8 cellular contexts compared by ENCODE assay signal in the genomic region with DNA sequence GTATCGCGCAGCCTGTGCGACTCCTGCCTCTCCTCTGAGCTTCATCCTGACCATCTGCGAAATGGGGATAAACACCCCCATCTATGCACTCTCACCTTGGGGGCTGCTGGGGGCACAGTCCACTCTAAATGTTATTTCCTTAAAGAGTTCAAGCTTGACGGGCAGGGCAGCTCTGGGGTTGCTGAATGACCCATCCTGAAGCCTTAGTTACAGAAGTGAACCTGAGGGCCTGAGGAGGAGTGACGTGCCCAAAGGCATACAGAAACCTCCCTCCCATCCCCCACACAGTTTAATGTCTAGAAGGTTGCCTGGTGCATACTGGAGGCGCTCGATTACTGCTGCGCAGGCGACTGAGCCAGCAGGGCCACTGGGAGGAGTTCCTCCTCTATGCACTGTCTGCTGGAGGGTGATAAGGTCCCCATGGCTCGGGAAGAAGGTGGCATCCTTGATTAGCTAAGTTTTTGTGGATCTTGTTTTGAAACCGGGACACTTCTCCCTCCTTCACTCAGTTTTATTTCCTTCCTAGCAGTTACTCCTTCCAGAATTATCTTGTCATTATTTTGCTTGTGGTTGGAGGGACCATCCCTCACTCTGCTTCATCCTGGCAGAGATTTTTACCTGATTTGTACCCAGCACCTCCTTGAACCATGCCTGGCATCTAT. TPM values are rescaled to one million over a fixed set of nuclear protein-coding genes. Genes with fewer than 3 reads are reported as not detected.
DNase-seq lines count a peak whose midpoint lies in the region; ATAC-seq and TF ChIP-seq lines count a peak whose summit lies in the region.

No MANE protein-coding gene starts in this region.

- peaks cover 0 to 14% of the 10 kb centered on the region in 2 donors for H3K36me3 ChIP-seq in lung (ENCODE audit: control insufficient read depth in 2 of 2, insufficient read depth in 2 of 2, low read length in 2 of 2)

- peak overlapping the region in 1 of 2 donors; percentile 61 for H3K27ac ChIP-seq in lung (ENCODE audit: low read depth in 1 of 2, low read length in 1 of 2)

- peak overlapping the region; percentile 92 for H3K27ac Mint-ChIP-seq in dendritic cell treated with granulocyte-macrophage colony-stimulating factor and Interleukin-4, amounts not matched to agents 40 ng/mL and 50 ng/mL, for 4 days

- peaks cover 31% of the 10 kb centered on the region for H3K36me3 Mint-ChIP-seq in dendritic cell treated with granulocyte-macrophage colony-stimulating factor and Interleukin-4, amounts not matched to agents 40 ng/mL and 50 ng/mL, for 4 days (ENCODE audit: low read depth)

- H3K9me3 ChIP-seq in lung (ENCODE audit: control insufficient read depth in 2 of 2, insufficient read depth in 1 of 2, low read length in 1 of 2), result no peaks in the 10 kb centered on the region

- H3K4me3 ChIP-seq in lung, result no peak overlapping the region

- H3K4me3 Mint-ChIP-seq in dendritic cell treated with granulocyte-macrophage colony-stimulating factor and Interleukin-4, amounts not matched to agents 40 ng/mL and 50 ng/mL, for 4 days, result peak overlapping the region; percentile 83

- H3K4me1 ChIP-seq in lung (ENCODE audit: control insufficient read depth in 2 of 2, insufficient read depth in 2 of 2, low read length in 2 of 2), result peaks cover 0 to 2% of the 10 kb centered on the region in 2 donors

- H3K27me3 Mint-ChIP-seq in dendritic cell treated with granulocyte-macrophage colony-stimulating factor and Interleukin-4, amounts not matched to agents 40 ng/mL and 50 ng/mL, for 4 days, result no peaks in the 10 kb centered on the region

- no peak for TF ChIP-seq CTCF in lung (IDR thresholded peaks at IDR 0.05; ENCODE audit: control extremely low read depth, extremely low read depth)

- H3K9me3 Mint-ChIP-seq in dendritic cell treated with granulocyte-macrophage colony-stimulating factor and Interleukin-4, amounts not matched to agents 40 ng/mL and 50 ng/mL, for 4 days, result no peaks in the 10 kb centered on the region

- H3K27me3 ChIP-seq in lung (ENCODE audit: control insufficient read depth, insufficient read depth), result no peaks in the 10 kb centered on the region

- peak; percentile 47 for ATAC-seq in HG02852 (IDR thresholded peaks at IDR 0.05; ENCODE audit: unreplicated experiment)
- ATAC-seq in activated CD4-positive, CD25-positive, alpha-beta regulatory T cell treated with anti-CD3 and anti-CD28 coated beads, Interleukin-2, amount 50 U/mL, for 24 hours, result peak; percentile 77 to 78
- peak; percentile 49 for ATAC-seq in lung (ENCODE audit: insufficient read depth, low FRiP score)

- intact Hi-C loops in dendritic cell treated with granulocyte-macrophage colony-stimulating factor and Interleukin-4, amounts not matched to agents 40 ng/mL and 50 ng/mL, for 4 days (cut with micrococcal nuclease), result loop anchor here (1.0 kb wide), 3 partner anchors 13 to 27 kb away; a partner anchor contains a TSS

- WGBS in lung, 2 donors, result 7 to 9% methylated on average over 12 of the region's 12 CpGs

- H3K4me1 Mint-ChIP-seq in dendritic cell treated with granulocyte-macrophage colony-stimulating factor and Interleukin-4, amounts not matched to agents 40 ng/mL and 50 ng/mL, for 4 days (ENCODE audit: low read depth), result peaks cover 41% of the 10 kb centered on the region

- DNase-seq in NCI-H1417 (lab: John Stamatoyannopoulos, UW) (peak; percentile 1 to 64 (median 22)), NCI-H1417 treated with DMSO at 0.1 percent for 48 hours (lab: John Stamatoyannopoulos, UW) (no peak), NCI-H2196 treated with DMSO at 0.1 percent for 48 hours (lab: John Stamatoyannopoulos, UW; ENCODE audit: unreplicated experiment) (peak; percentile 49), lung (ENCODE audit: low spot score) (peak; percentile 66)
- peak; percentile 45 for DNase-seq in stimulated activated CD8-positive, alpha-beta memory T cell treated with anti-CD3 and anti-CD28 coated beads, Interleukin-12 subunit alpha, Interleukin-12 subunit beta, amount 100 ng/mL, for 24 hours (ENCODE audit: extremely low read depth)

RNA-seq across cellular contexts. Expression of a gene that starts 0.6 kb away (rescaled TPM):
- 100 to 1,000 TPM; 168 to 225 TPM for total RNA-seq in lung
- polyA plus RNA-seq in lung, result 100 to 1,000 TPM; 235 to 357 TPM

RNA-seq across cellular contexts. Expression of a gene that starts 13.7 kb away (rescaled TPM):
- 10 to 100 TPM; 51.3 to 85.9 TPM for total RNA-seq in lung
- 100 to 1,000 TPM in 1 of 2 donors, 10 to 100 TPM in 1; 63.7 to 117 TPM for polyA plus RNA-seq in lung

RNA-seq across cellular contexts. Expression of a gene that starts 22.1 kb away (rescaled TPM):
- 10 to 100 TPM; 17.5 to 23.8 TPM for total RNA-seq in lung
- 10 to 100 TPM in 1 of 2 donors, 1 to 10 TPM in 1; 9.3 to 26.8 TPM for polyA plus RNA-seq in lung

RNA-seq across cellular contexts. Expression of a gene that starts 27.7 kb away (rescaled TPM):
- total RNA-seq in lung, result 100 to 1,000 TPM; 689 to 926 TPM
- 1,000 to 10,000 TPM; 1,135 to 1,266 TPM for polyA plus RNA-seq in lung

RNA-seq across cellular contexts. Expression of a gene that starts 44.7 kb away (rescaled TPM):
- 100 to 1,000 TPM in 1 of 2 donors, 10 to 100 TPM in 1; 51.4 to 114 TPM for total RNA-seq in lung
- 10 to 100 TPM; 73.4 to 92.5 TPM for polyA plus RNA-seq in lung
